33 cellular contexts compared by ENCODE assay signal in the genomic region with DNA sequence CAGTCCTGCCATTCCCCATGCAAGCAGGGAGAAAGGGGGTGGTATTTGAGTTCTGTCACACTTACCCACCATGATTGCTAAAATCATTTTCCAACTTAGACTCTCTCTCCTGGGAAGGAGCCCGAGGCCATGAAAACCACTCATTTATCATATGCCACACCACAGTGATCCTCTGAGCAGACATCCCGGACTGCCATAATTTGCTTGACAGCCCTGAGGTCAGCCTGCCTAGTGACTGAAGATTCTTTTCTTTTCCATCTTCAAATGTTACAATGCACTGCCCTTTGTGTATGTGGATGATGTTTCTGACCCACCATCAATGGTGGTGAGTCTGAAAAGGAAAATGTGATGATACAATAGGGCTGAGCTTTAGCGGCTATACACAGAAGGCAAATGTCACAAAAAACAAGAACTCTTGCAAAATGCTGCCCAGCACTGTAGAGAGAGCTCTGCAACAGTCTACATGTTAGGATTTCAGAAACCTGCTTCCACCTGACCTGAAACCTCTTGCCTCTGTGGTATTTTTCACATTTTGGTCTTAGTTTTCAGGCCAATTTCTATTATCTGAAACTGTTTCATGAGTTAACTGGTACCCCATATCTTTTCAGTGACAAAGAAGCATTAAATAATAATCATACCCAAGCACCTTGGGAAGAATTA.
"Had no signal": no experiment of that assay in that cellular context is flagged by ENCODE, and none has a peak within 500 bp of the region (broad histone marks: within the 10 kb centered on the region; RNA-seq: fewer than 3 reads in every experiment).

No MANE protein-coding gene starts in this region.

- H3K36me3 Mint-ChIP-seq: activated CD8-positive, alpha-beta memory T cell treated with anti-CD3 and anti-CD28 coated beads, Interleukin-2, amount 10 ng/mL, durations not matched to agents 7 days and 5 days; activated naive CD8-positive, alpha-beta T cell; natural killer cell treated with Interleukin-12 subunit alpha and Interleukin-12 subunit beta and Interleukin-15 and Interleukin-18, amount 100 ng/mL, for 72 hours; stimulated activated effector memory CD8-positive, alpha-beta T cell treated with anti-CD3 and anti-CD28 coated beads, Interleukin-12 subunit alpha, Interleukin-12 subunit beta, amount 100 ng/mL, for 72 hours had no signal

- H3K79me2 ChIP-seq: hepatocyte had no signal

- H3K4me3 Mint-ChIP-seq: activated B cell treated with CpG ODN at 0.5 μM for 24 hours; activated CD4-positive, alpha-beta T cell treated with anti-CD3 and anti-CD28 coated beads for 36 hours; activated CD8-positive, alpha-beta memory T cell treated with anti-CD3 and anti-CD28 coated beads, Interleukin-2, amount 10 ng/mL, durations not matched to agents 7 days and 5 days; activated CD8-positive, alpha-beta T cell treated with anti-CD3 and anti-CD28 coated beads, Interleukin-2, amount 10 ng/mL, durations not matched to agents 7 days and 5 days; activated naive CD8-positive, alpha-beta T cell; natural killer cell treated with Interleukin-12 subunit alpha and Interleukin-12 subunit beta and Interleukin-15 and Interleukin-18, amount 100 ng/mL, for 72 hours; stimulated activated effector memory CD8-positive, alpha-beta T cell treated with anti-CD3 and anti-CD28 coated beads, Interleukin-12 subunit alpha, Interleukin-12 subunit beta, amount 100 ng/mL, for 72 hours; stimulated activated naive CD8-positive, alpha-beta T cell treated with anti-CD3 and anti-CD28 coated beads, Interleukin-15, Interleukin-2, amounts not matched to agents 100 ng/mL and 50 ng/mL, for 24 hours had no signal

- H3K27me3 ChIP-seq: body of pancreas, esophagus squamous epithelium, hepatocyte, neutrophil, ovary, sigmoid colon, upper lobe of left lung, vagina had no signal

- H3K36me3 ChIP-seq: esophagus squamous epithelium, left ventricle myocardium inferior, neutrophil, ovary, sigmoid colon, thoracic aorta, upper lobe of left lung, vagina had no signal

- H3K4me1 Mint-ChIP-seq: activated B cell treated with CpG ODN at 0.5 μM for 24 hours; activated CD4-positive, alpha-beta T cell treated with anti-CD3 and anti-CD28 coated beads for 36 hours; activated CD8-positive, alpha-beta memory T cell treated with anti-CD3 and anti-CD28 coated beads, Interleukin-2, amount 10 ng/mL, durations not matched to agents 7 days and 5 days; stimulated activated effector memory CD8-positive, alpha-beta T cell treated with anti-CD3 and anti-CD28 coated beads, Interleukin-12 subunit alpha, Interleukin-12 subunit beta, amount 100 ng/mL, for 72 hours had no signal

- H2AFZ ChIP-seq: hepatocyte had no signal

- H3K4me2 ChIP-seq: hepatocyte had no signal

- FAIRE-seq: colon, endometrium, frontal cortex, small intestine had no signal

- ATAC-seq: activated CD4-positive, alpha-beta T cell treated with anti-CD3 and anti-CD28 coated beads for 36 hours; activated CD8-positive, alpha-beta memory T cell treated with anti-CD3 and anti-CD28 coated beads, Interleukin-2, amount 10 ng/mL, durations not matched to agents 7 days and 5 days; activated CD8-positive, alpha-beta T cell treated with anti-CD3 and anti-CD28 coated beads, Interleukin-2, amount 10 ng/mL, durations not matched to agents 7 days and 5 days; body of pancreas; mucosa of descending colon; natural killer cell treated with Interleukin-12 subunit alpha and Interleukin-12 subunit beta and Interleukin-15 and Interleukin-18, amount 100 ng/mL, for 72 hours; stimulated activated effector memory CD8-positive, alpha-beta T cell treated with anti-CD3 and anti-CD28 coated beads, Interleukin-12 subunit alpha, Interleukin-12 subunit beta, amount 100 ng/mL, for 72 hours had no signal

- H3K27ac ChIP-seq: body of pancreas, epithelial cell of prostate, esophagus squamous epithelium, hepatocyte, left ventricle myocardium inferior, neutrophil, ovary, sigmoid colon, thoracic aorta, upper lobe of left lung, vagina had no signal

- H3K9me3 Mint-ChIP-seq: activated B cell treated with CpG ODN at 0.5 μM for 24 hours; natural killer cell treated with Interleukin-12 subunit alpha and Interleukin-12 subunit beta and Interleukin-15 and Interleukin-18, amount 100 ng/mL, for 72 hours; stimulated activated effector memory CD8-positive, alpha-beta T cell treated with anti-CD3 and anti-CD28 coated beads, Interleukin-12 subunit alpha, Interleukin-12 subunit beta, amount 100 ng/mL, for 72 hours; stimulated activated naive CD8-positive, alpha-beta T cell treated with anti-CD3 and anti-CD28 coated beads, Interleukin-15, Interleukin-2, amounts not matched to agents 100 ng/mL and 50 ng/mL, for 24 hours had no signal

- H3K4me3 ChIP-seq: body of pancreas, esophagus squamous epithelium, hepatocyte, left ventricle myocardium inferior, lung, mucosa of descending colon, ovary, sigmoid colon, thoracic aorta, upper lobe of left lung, vagina had no signal

- H3K9me3 ChIP-seq: body of pancreas, esophagus squamous epithelium, left ventricle myocardium inferior, mucosa of descending colon, neutrophil, ovary, sigmoid colon, thoracic aorta, upper lobe of left lung, vagina had no signal

- H3K27me3 Mint-ChIP-seq: activated CD4-positive, alpha-beta T cell treated with anti-CD3 and anti-CD28 coated beads for 36 hours; activated CD8-positive, alpha-beta memory T cell treated with anti-CD3 and anti-CD28 coated beads, Interleukin-2, amount 10 ng/mL, durations not matched to agents 7 days and 5 days; activated naive CD8-positive, alpha-beta T cell; natural killer cell treated with Interleukin-12 subunit alpha and Interleukin-12 subunit beta and Interleukin-15 and Interleukin-18, amount 100 ng/mL, for 72 hours; progenitor cell of endocrine pancreas; stimulated activated naive CD8-positive, alpha-beta T cell treated with anti-CD3 and anti-CD28 coated beads, Interleukin-15, Interleukin-2, amounts not matched to agents 100 ng/mL and 50 ng/mL, for 24 hours had no signal

- DNase-seq: activated B cell treated with CpG ODN at 0.5 μM for 24 hours; activated CD4-positive, alpha-beta T cell treated with anti-CD3 and anti-CD28 coated beads for 36 hours; activated CD8-positive, alpha-beta memory T cell treated with anti-CD3 and anti-CD28 coated beads, Interleukin-2, amount 10 ng/mL, durations not matched to agents 7 days and 5 days; activated CD8-positive, alpha-beta T cell treated with anti-CD3 and anti-CD28 coated beads, Interleukin-2, amount 10 ng/mL, durations not matched to agents 7 days and 5 days; activated effector memory CD4-positive, alpha-beta T cell treated with Interleukin-2 at 50 U/mL for 16 hours; activated naive CD4-positive, alpha-beta T cell treated with Interleukin-2 at 50 U/mL for 16 hours; anterior cingulate cortex; body of pancreas; dermis blood vessel endothelial cell; effector CD4-positive, alpha-beta T cell; esophagus squamous epithelium; islet precursor cell; left ventricle myocardium inferior; mucosa of descending colon; ovary; sigmoid colon; small intestine; stimulated activated CD4-positive, alpha-beta T cell treated with anti-CD3 and anti-CD28 coated beads, Interleukin-4, amount 100 ng/mL, for 24 hours; upper lobe of left lung had no signal

- H3K27ac Mint-ChIP-seq: activated B cell treated with CpG ODN at 0.5 μM for 24 hours; activated CD4-positive, alpha-beta T cell treated with anti-CD3 and anti-CD28 coated beads for 36 hours; activated CD8-positive, alpha-beta memory T cell treated with anti-CD3 and anti-CD28 coated beads, Interleukin-2, amount 10 ng/mL, durations not matched to agents 7 days and 5 days; activated CD8-positive, alpha-beta T cell treated with anti-CD3 and anti-CD28 coated beads, Interleukin-2, amount 10 ng/mL, durations not matched to agents 7 days and 5 days; activated naive CD8-positive, alpha-beta T cell; natural killer cell treated with Interleukin-12 subunit alpha and Interleukin-12 subunit beta and Interleukin-15 and Interleukin-18, amount 100 ng/mL, for 72 hours; progenitor cell of endocrine pancreas; stimulated activated effector memory CD8-positive, alpha-beta T cell treated with anti-CD3 and anti-CD28 coated beads, Interleukin-12 subunit alpha, Interleukin-12 subunit beta, amount 100 ng/mL, for 72 hours; stimulated activated naive CD8-positive, alpha-beta T cell treated with anti-CD3 and anti-CD28 coated beads, Interleukin-15, Interleukin-2, amounts not matched to agents 100 ng/mL and 50 ng/mL, for 24 hours had no signal

- H3K4me1 ChIP-seq: esophagus squamous epithelium, left ventricle myocardium inferior, sigmoid colon, upper lobe of left lung, vagina had no signal
